ENCODE assay signal across 8 cellular contexts in genomic region chr6:63802606-63803206, GRCh38.
A peak's percentile ranks its signal among the peaks of the same experiment; 100 is the strongest.
DNase-seq lines count a peak whose midpoint lies in the region; FAIRE-seq and TF ChIP-seq lines count a peak whose summit lies in the region.

No MANE protein-coding gene starts in this region.

- POLR2A ChIA-PET in activated CD4-positive, alpha-beta T cell treated with anti-CD3 and anti-CD28 coated beads, Interleukin-2, amount 10 ng/mL, durations not matched to agents 7 days and 5 days (lab: Charles Lee) = no interaction called here

- peak; percentile 53 for TF ChIP-seq CTCF in GM10266 (IDR thresholded peaks at IDR 0.05; ENCODE audit: control insufficient read depth, insufficient read depth, low read depth, missing control alignments)
- peak; percentile 75 for TF ChIP-seq CTCF in LNCaP clone FGC (IDR thresholded peaks at IDR 0.05; ENCODE audit: control insufficient read depth, extremely low read depth, insufficient read depth)
- peak; percentile 68 for TF ChIP-seq CTCF in choroid plexus epithelial cell (conservative IDR thresholded peaks at IDR 0.05; ENCODE audit: low read depth, low read length)
- TF ChIP-seq CTCF in neural crest cell (conservative IDR thresholded peaks at IDR 0.05) = peak; percentile 76

- H3K27me3 Mint-ChIP-seq in neural crest cell (ENCODE audit: low read depth) = no peaks in the 10 kb centered on the region
- H3K27me3 Mint-ChIP-seq in activated CD4-positive, alpha-beta T cell treated with anti-CD3 and anti-CD28 coated beads, Interleukin-2, amount 10 ng/mL, durations not matched to agents 7 days and 5 days = no peaks in the 10 kb centered on the region
- peaks cover 3% of the 10 kb centered on the region for H3K27me3 Mint-ChIP-seq in activated naive CD8-positive, alpha-beta T cell treated with anti-CD3 and anti-CD28 coated beads for 36 hours

- no peak for DNase-seq in GM10266 (ENCODE audit: extremely low spot score)
- DNase-seq in LNCaP clone FGC (ENCODE audit: low read depth) = no peak
- DNase-seq in choroid plexus epithelial cell (ENCODE audit: low read depth) = peak; percentile 67
- DNase-seq in neural crest cell (ENCODE audit: low read depth, low spot score) = no peak
- no peak for DNase-seq in activated CD4-positive, alpha-beta T cell treated with anti-CD3 and anti-CD28 coated beads, Interleukin-2, amount 10 ng/mL, durations not matched to agents 7 days and 5 days
- no peak for DNase-seq in GM12892 (ENCODE audit: insufficient read length)
- no peak for DNase-seq in T-helper 9 cell
- DNase-seq in activated naive CD8-positive, alpha-beta T cell treated with anti-CD3 and anti-CD28 coated beads for 36 hours = no peak

- H3K4me3 ChIP-seq in LNCaP clone FGC (ENCODE audit: low read depth, low read length) = no peak overlapping the region
- no peak overlapping the region for H3K4me3 ChIP-seq in choroid plexus epithelial cell (ENCODE audit: low read depth, low read length)

- no peak overlapping the region for H3K27ac Mint-ChIP-seq in neural crest cell (ENCODE audit: unreplicated experiment)
- H3K27ac Mint-ChIP-seq in activated CD4-positive, alpha-beta T cell treated with anti-CD3 and anti-CD28 coated beads, Interleukin-2, amount 10 ng/mL, durations not matched to agents 7 days and 5 days = no peak overlapping the region
- H3K27ac Mint-ChIP-seq in activated naive CD8-positive, alpha-beta T cell treated with anti-CD3 and anti-CD28 coated beads for 36 hours = no peak overlapping the region

- H3K4me1 Mint-ChIP-seq in neural crest cell = peaks cover 4% of the 10 kb centered on the region
- peaks cover 6% of the 10 kb centered on the region for H3K4me1 Mint-ChIP-seq in activated CD4-positive, alpha-beta T cell treated with anti-CD3 and anti-CD28 coated beads, Interleukin-2, amount 10 ng/mL, durations not matched to agents 7 days and 5 days
- no peaks in the 10 kb centered on the region for H3K4me1 Mint-ChIP-seq in activated naive CD8-positive, alpha-beta T cell treated with anti-CD3 and anti-CD28 coated beads for 36 hours

- H3K4me3 Mint-ChIP-seq in neural crest cell = no peak overlapping the region
- H3K4me3 Mint-ChIP-seq in activated CD4-positive, alpha-beta T cell treated with anti-CD3 and anti-CD28 coated beads, Interleukin-2, amount 10 ng/mL, durations not matched to agents 7 days and 5 days = no peak overlapping the region
- no peak overlapping the region for H3K4me3 Mint-ChIP-seq in activated naive CD8-positive, alpha-beta T cell treated with anti-CD3 and anti-CD28 coated beads for 36 hours

- CTCF ChIA-PET in activated CD4-positive, alpha-beta T cell treated with anti-CD3 and anti-CD28 coated beads, Interleukin-2, amount 10 ng/mL, durations not matched to agents 7 days and 5 days (lab: Charles Lee) = interaction anchor here (0.6 to 0.7 kb wide), 2 partner anchors 204 to 238 kb away, joined by 3 to 4 read pairs; no protein-coding TSS in a partner anchor

- H3K36me3 Mint-ChIP-seq in neural crest cell (ENCODE audit: low read depth) = no peaks in the 10 kb centered on the region
- no peaks in the 10 kb centered on the region for H3K36me3 Mint-ChIP-seq in activated CD4-positive, alpha-beta T cell treated with anti-CD3 and anti-CD28 coated beads, Interleukin-2, amount 10 ng/mL, durations not matched to agents 7 days and 5 days (ENCODE audit: low read depth)
- no peaks in the 10 kb centered on the region for H3K36me3 Mint-ChIP-seq in activated naive CD8-positive, alpha-beta T cell treated with anti-CD3 and anti-CD28 coated beads for 36 hours

- H3K9me3 Mint-ChIP-seq in neural crest cell = no peaks in the 10 kb centered on the region
- H3K9me3 Mint-ChIP-seq in activated CD4-positive, alpha-beta T cell treated with anti-CD3 and anti-CD28 coated beads, Interleukin-2, amount 10 ng/mL, durations not matched to agents 7 days and 5 days = no peaks in the 10 kb centered on the region
- H3K9me3 Mint-ChIP-seq in activated naive CD8-positive, alpha-beta T cell treated with anti-CD3 and anti-CD28 coated beads for 36 hours = no peaks in the 10 kb centered on the region

- FAIRE-seq in GM12892 (lab: Jason Lieb, UNC) = no peak

- TF ChIP-seq POLR2A in GM12892 (IDR thresholded peaks at IDR 0.05; ENCODE audit: low read depth, low read length) = no peak
